26 cellular contexts compared by ENCODE assay signal in the genomic region with DNA sequence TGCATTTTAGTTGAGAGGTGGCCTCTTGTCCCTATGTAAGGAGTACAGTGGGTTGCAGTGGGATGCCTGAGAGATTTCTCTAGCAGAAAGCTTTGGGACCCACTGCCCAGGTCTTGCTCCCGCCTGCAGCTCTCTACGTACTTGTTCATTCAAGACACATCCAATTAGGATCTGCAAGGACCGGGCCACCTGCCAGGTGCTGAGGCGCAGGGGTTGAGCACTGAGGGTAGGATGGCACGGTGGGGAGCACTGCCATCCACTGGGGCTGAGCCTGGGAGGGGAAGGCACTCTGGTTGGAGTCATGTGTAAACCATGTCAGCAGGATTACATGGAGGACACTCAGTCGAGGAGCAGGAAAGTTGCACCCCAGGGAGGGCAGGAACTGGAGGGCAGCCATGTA.
"Had no signal": no experiment of that assay in that cellular context is flagged by ENCODE, and none has a peak within 500 bp of the region (broad histone marks: within the 10 kb centered on the region; RNA-seq: fewer than 3 reads in every experiment).

No MANE protein-coding gene starts in this region.

- H3K36me3 ChIP-seq: neutrophil, pancreas, right lobe of liver, suprapubic skin, transverse colon, upper lobe of right lung, uterus had no signal

- H3K27me3 Mint-ChIP-seq: stimulated activated naive CD8-positive, alpha-beta T cell treated with anti-CD3 and anti-CD28 coated beads, Interleukin-15, Interleukin-2, amounts not matched to agents 100 ng/mL and 50 ng/mL, for 24 hours had no signal

- DNase-seq: cerebellar nuclear complex; cortex of kidney; effector memory CD8-positive, alpha-beta T cell; erythroblast; mesenchymal stem cell; mucosa of descending colon; naive B cell; nephron progenitor cell; retina; right lobe of liver; small intestine; stimulated activated CD4-positive, alpha-beta T cell treated with anti-CD3 and anti-CD28 coated beads, Interleukin-15, amount 100 ng/mL, for 24 hours; stimulated activated CD4-positive, alpha-beta T cell treated with anti-CD3 and anti-CD28 coated beads, Interleukin-4, amount 100 ng/mL, for 1 hour; stimulated activated CD8-positive, alpha-beta memory T cell treated with anti-CD3 and anti-CD28 coated beads, Interleukin-4, amount 100 ng/mL, for 48 hours; transverse colon; upper lobe of right lung; uterus had no signal

- H3K9me3 ChIP-seq: mucosa of descending colon, neutrophil, pancreas, right lobe of liver, suprapubic skin, transverse colon, upper lobe of right lung, uterus had no signal

- ATAC-seq: effector memory CD8-positive, alpha-beta T cell; left lobe of liver; mucosa of descending colon; pancreas had no signal

- H3K27ac ChIP-seq: neutrophil, pancreas, right lobe of liver, suprapubic skin, transverse colon, upper lobe of right lung, uterus had no signal

- H3K27ac Mint-ChIP-seq: effector memory CD8-positive, alpha-beta T cell; mesothelial cell of epicardium; naive B cell; nephron progenitor cell; stimulated activated naive CD8-positive, alpha-beta T cell treated with anti-CD3 and anti-CD28 coated beads, Interleukin-15, Interleukin-2, amounts not matched to agents 100 ng/mL and 50 ng/mL, for 24 hours had no signal

- H3K36me3 Mint-ChIP-seq: mesothelial cell of epicardium, naive B cell had no signal

- H3K4me1 Mint-ChIP-seq: mesothelial cell of epicardium, naive B cell, nephron progenitor cell had no signal

- H3K4me3 Mint-ChIP-seq: effector memory CD8-positive, alpha-beta T cell; mesothelial cell of epicardium; nephron progenitor cell; stimulated activated naive CD8-positive, alpha-beta T cell treated with anti-CD3 and anti-CD28 coated beads, Interleukin-15, Interleukin-2, amounts not matched to agents 100 ng/mL and 50 ng/mL, for 24 hours had no signal

- H3K4me1 ChIP-seq: right lobe of liver, suprapubic skin, transverse colon, upper lobe of right lung, uterus had no signal

- H3K4me3 ChIP-seq: mucosa of descending colon, pancreas, right lobe of liver, suprapubic skin, transverse colon, upper lobe of right lung, uterus had no signal

- H3K27me3 ChIP-seq: neutrophil, pancreas, right lobe of liver, suprapubic skin, transverse colon, upper lobe of right lung, uterus had no signal

- FAIRE-seq: endometrium, frontal cortex, keratinocyte, pancreas, small intestine had no signal
